8 cellular contexts compared by ENCODE assay signal in genomic region chr19:10763399-10763798, GRCh38. TPM values are rescaled to one million over a fixed set of nuclear protein-coding genes. Genes with fewer than 3 reads are reported as not detected.
DNase-seq lines count a peak whose midpoint lies in the region; ATAC-seq and TF ChIP-seq lines count a peak whose summit lies in the region.

No MANE protein-coding gene starts in this region.

- no peak for TF ChIP-seq EP300 in transverse colon (IDR thresholded peaks at IDR 0.05; ENCODE audit: low read depth)

- peaks cover 63% of the 10 kb centered on the region for H3K4me1 Mint-ChIP-seq in activated naive CD8-positive, alpha-beta T cell (ENCODE audit: low read depth)

- no peak overlapping the region for H3K4me3 ChIP-seq in left ventricle myocardium inferior
- H3K4me3 ChIP-seq in mucosa of rectum (ENCODE audit: low read length in 2 of 2) = no peak overlapping the region
- H3K4me3 ChIP-seq in transverse colon = no peak overlapping the region
- H3K4me3 ChIP-seq in ascending aorta = no peak overlapping the region

- no peak for ATAC-seq in Right ventricle myocardium inferior
- no peak for ATAC-seq in HG02970 (IDR thresholded peaks at IDR 0.05; ENCODE audit: low FRiP score, unreplicated experiment)

- WGBS in transverse colon (ENCODE audit: low coverage in 1 of 2), 2 donors = 61 to 74% methylated on average over 3 to 4 of the region's 4 CpGs

- no peaks in the 10 kb centered on the region for H3K27me3 Mint-ChIP-seq in activated naive CD8-positive, alpha-beta T cell

- H3K4me1 ChIP-seq in left ventricle myocardium inferior (peaks cover 97% of the 10 kb centered on the region), mucosa of rectum (ENCODE audit: control insufficient read depth in 2 of 2, insufficient read depth in 2 of 2, low read length in 2 of 2) (peaks cover 75 to 85% of the 10 kb centered on the region in 2 donors), transverse colon (peaks cover 62 to 96% (median 87%) of the 10 kb centered on the region in 4 donors), ascending aorta (peaks cover 17 to 44% of the 10 kb centered on the region in 2 donors)

- no peak for DNase-seq in left ventricle myocardium inferior
- DNase-seq in Right ventricle myocardium inferior (ENCODE audit: missing footprints) = no peak
- no peak for DNase-seq in transverse colon
- no peak for DNase-seq in middle frontal gyrus (ENCODE audit: extremely low spot score, low spot score)
- no peak for DNase-seq in ascending aorta (ENCODE audit: low spot score in 2 of 2)

- no peaks in the 10 kb centered on the region for H3K36me3 Mint-ChIP-seq in activated naive CD8-positive, alpha-beta T cell

- peak overlapping the region; percentile 89 for H3K27ac Mint-ChIP-seq in activated naive CD8-positive, alpha-beta T cell

- in situ Hi-C loops in transverse colon (cut with MboI; ENCODE audit: low pct_ligation_motif_present in 1 of 4, low pct_unique_long_range_greater_than_20kb in 1 of 4, low sequenced_read_pairs in 3 of 4) = loop anchor here in 1 of 4 donors (10.0 kb wide), 1 partner anchor 49 kb away; the partner anchor contains the start of gene DNM2

- H3K4me3 Mint-ChIP-seq in activated naive CD8-positive, alpha-beta T cell = no peak overlapping the region

- H3K9me3 ChIP-seq in left ventricle myocardium inferior (replicated peaks) = no peaks in the 10 kb centered on the region
- H3K9me3 ChIP-seq in mucosa of rectum (ENCODE audit: control insufficient read depth in 2 of 2, low read length in 2 of 2) = no peaks in the 10 kb centered on the region
- no peaks in the 10 kb centered on the region for H3K9me3 ChIP-seq in transverse colon
- no peaks in the 10 kb centered on the region for H3K9me3 ChIP-seq in ascending aorta

- H3K27me3 ChIP-seq in left ventricle myocardium inferior (ENCODE audit: low read depth) = no peaks in the 10 kb centered on the region
- no peaks in the 10 kb centered on the region for H3K27me3 ChIP-seq in mucosa of rectum (ENCODE audit: control insufficient read depth in 2 of 2, insufficient read depth in 2 of 2, low read length in 2 of 2)
- no peaks in the 10 kb centered on the region for H3K27me3 ChIP-seq in transverse colon
- H3K27me3 ChIP-seq in ascending aorta = no peaks in the 10 kb centered on the region

- no peak for TF ChIP-seq CTCF in left ventricle myocardium inferior (IDR thresholded peaks at IDR 0.05; ENCODE audit: borderline replicate concordance)
- TF ChIP-seq CTCF in transverse colon (IDR thresholded peaks at IDR 0.05) = no peak
- no peak for TF ChIP-seq CTCF in ascending aorta (IDR thresholded peaks at IDR 0.05)

- intact Hi-C loops in left ventricle myocardium inferior (cut with micrococcal nuclease) (no loop called here), Right ventricle myocardium inferior (cut with DNase I) (loop anchor here (2.0 kb wide), 1 partner anchor 15 kb away; no protein-coding TSS in a partner anchor), transverse colon (cut with DNase I; ENCODE audit: low total_unique reads) (no loop called here), ascending aorta (cut with DNase I) (no loop called here)

- H3K9me3 Mint-ChIP-seq in activated naive CD8-positive, alpha-beta T cell (ENCODE audit: low read depth) = no peaks in the 10 kb centered on the region

- TF ChIP-seq POLR2A in transverse colon (IDR thresholded peaks at IDR 0.05) = no peak

- peak overlapping the region; percentile 58 to 87 for H3K9ac ChIP-seq in mucosa of rectum (ENCODE audit: low read depth in 1 of 2, low read length in 2 of 2)

- H3K27ac ChIP-seq in left ventricle myocardium inferior (replicated peaks) (peak overlapping the region; percentile 95), mucosa of rectum (ENCODE audit: low read depth in 2 of 2, low read length in 2 of 2) (peak overlapping the region; percentile 96 to 99), transverse colon (peak overlapping the region; percentile 83 to 93 (median 87)), ascending aorta (peak overlapping the region in 1 of 2 donors; percentile 61)

- H3K36me3 ChIP-seq in left ventricle myocardium inferior (peaks cover 9% of the 10 kb centered on the region), mucosa of rectum (ENCODE audit: control insufficient read depth in 2 of 2, insufficient read depth in 2 of 2, low read length in 2 of 2) (peaks cover 15 to 20% of the 10 kb centered on the region in 2 donors), transverse colon (peaks cover 0 to 7% (median 0%) of the 10 kb centered on the region in 4 donors), ascending aorta (peaks cover 6 to 16% of the 10 kb centered on the region in 2 donors)

RNA-seq across cellular contexts. Expression of gene DNM2, which starts 45.5 kb away (rescaled TPM):
- total RNA-seq in left ventricle myocardium inferior (156 TPM), Right ventricle myocardium inferior (177 TPM), transverse colon (1,000 to 10,000 TPM in 1 of 4 donors, 100 to 1,000 TPM in 3; 469 to 1,152 (median 585) TPM), ascending aorta (113 TPM)
